ENCODE assay signal across 26 cellular contexts in the genomic region with DNA sequence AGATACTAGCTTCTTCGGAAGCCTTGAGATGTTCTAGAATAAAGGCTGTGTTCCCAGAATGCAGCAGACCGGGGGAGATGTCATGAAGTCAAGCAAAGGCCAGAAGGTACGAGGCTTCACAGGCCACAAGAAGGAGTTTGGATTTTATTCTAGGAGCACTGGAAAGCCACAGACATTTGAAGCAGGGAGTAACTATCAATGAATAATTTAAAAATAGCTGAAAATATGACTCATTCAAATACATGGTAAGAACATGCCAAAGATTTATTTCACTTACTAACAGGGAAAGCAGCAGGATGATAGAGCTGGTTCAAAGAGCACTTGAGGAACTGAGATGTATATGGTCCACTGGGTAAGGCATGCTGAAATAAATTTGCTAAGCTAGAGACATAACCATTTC. TPM values are rescaled to one million over a fixed set of nuclear protein-coding genes. Genes with fewer than 3 reads are reported as not detected.
DNase-seq lines count a peak whose midpoint lies in the region; ATAC-seq, FAIRE-seq and TF ChIP-seq lines count a peak whose summit lies in the region.
"Had no signal": no experiment of that assay in that cellular context is flagged by ENCODE, and none has a peak within 500 bp of the region (broad histone marks: within the 10 kb centered on the region; RNA-seq: fewer than 3 reads in every experiment).

No MANE protein-coding gene starts in this region.

- no peak overlapping the region for H3K4me3 Mint-ChIP-seq in astrocyte (ENCODE audit: unreplicated experiment)

- H3K27ac ChIP-seq in astrocyte (ENCODE audit: low read depth, low read length) (no peak overlapping the region), foreskin keratinocyte (no peak overlapping the region)
- H3K27ac ChIP-seq: HL-60, PC-9, SJSA1 had no signal

- no peak overlapping the region for H2AFZ ChIP-seq in astrocyte (ENCODE audit: low read depth, low read length)
- H2AFZ ChIP-seq: PC-9 had no signal

- no peaks in the 10 kb centered on the region for H4K20me1 ChIP-seq in astrocyte (ENCODE audit: insufficient read depth, low read length)

- H3K4me1 Mint-ChIP-seq in astrocyte (ENCODE audit: low read depth, unreplicated experiment): peaks cover 2% of the 10 kb centered on the region
- H3K4me1 Mint-ChIP-seq: CD14-positive monocyte had no signal

- H3K4me1 ChIP-seq in astrocyte (ENCODE audit: insufficient read depth, low read length): no peaks in the 10 kb centered on the region
- no peaks in the 10 kb centered on the region for H3K4me1 ChIP-seq in foreskin keratinocyte
- H3K4me1 ChIP-seq: BE2C, SJSA1 had no signal

- H3K9me3 Mint-ChIP-seq in astrocyte (ENCODE audit: unreplicated experiment): no peaks in the 10 kb centered on the region

- no peak overlapping the region for H3K9ac ChIP-seq in astrocyte (ENCODE audit: low read length)

- H3K4me3 ChIP-seq in astrocyte (ENCODE audit: insufficient read depth, low read depth, low read length): no peak overlapping the region
- H3K4me3 ChIP-seq: PC-9, SJSA1 had no signal

- H3K27me3 ChIP-seq in astrocyte (ENCODE audit: insufficient read depth, low read length) (no peaks in the 10 kb centered on the region), foreskin keratinocyte (peaks cover 3% of the 10 kb centered on the region)

- H3K36me3 ChIP-seq in astrocyte (ENCODE audit: insufficient read depth, low read length): no peaks in the 10 kb centered on the region
- H3K36me3 ChIP-seq: BE2C, SJSA1 had no signal

- no peaks in the 10 kb centered on the region for H3K36me3 Mint-ChIP-seq in astrocyte (ENCODE audit: low read depth, unreplicated experiment)
- H3K36me3 Mint-ChIP-seq: CD14-positive monocyte had no signal

- no peak overlapping the region for H3K4me2 ChIP-seq in astrocyte (ENCODE audit: low read length)
- H3K4me2 ChIP-seq: PC-9 had no signal

- DNase-seq in EH (ENCODE audit: low read depth): peak; percentile 16
- DNase-seq in astrocyte (ENCODE audit: low read depth): peak; percentile 47
- DNase-seq in foreskin keratinocyte: peak in 1 of 2 donors; percentile 23
- DNase-seq in stromal cell of bone marrow (ENCODE audit: low read depth): peak; percentile 9
- no peak for DNase-seq in activated effector memory CD4-positive, alpha-beta T cell treated with anti-CD3 and anti-CD28 coated beads, Interleukin-2, amount 50 U/mL, for 16 hours
- DNase-seq in urothelium cell line (ENCODE audit: low spot score): no peak
- no peak for DNase-seq in stimulated activated CD4-positive, alpha-beta T cell treated with anti-CD3 and anti-CD28 coated beads, Interleukin-15, amount 100 ng/mL, for 24 hours
- DNase-seq: 8988T, ACHN, BE2C, DMS153, DND-41, H7, Karpas-422, NCI-H1092 treated with DMSO at 0.1 percent for 48 hours, NCI-H1436 treated with DMSO at 0.1 percent for 48 hours, NCI-H187 treated with DMSO at 0.1 percent for 48 hours, NCI-H446, NCI-H524 treated with DMSO at 0.1 percent for 48 hours, NCI-H774, Right ventricle myocardium superior had no signal

- H3K79me2 ChIP-seq in astrocyte (ENCODE audit: insufficient read depth, low read length): no peaks in the 10 kb centered on the region

- H3K27me3 Mint-ChIP-seq in astrocyte (ENCODE audit: low read depth, unreplicated experiment): peaks cover 19% of the 10 kb centered on the region

- H3K9me3 ChIP-seq in astrocyte (ENCODE audit: insufficient read depth, low read depth, low read length): no peaks in the 10 kb centered on the region
- H3K9me3 ChIP-seq: BE2C, SJSA1 had no signal

- TF ChIP-seq CTCF in astrocyte (IDR thresholded peaks at IDR 0.05; ENCODE audit: insufficient read depth, low read depth, low read length) (no peak), foreskin keratinocyte (conservative IDR thresholded peaks at IDR 0.05) (no peak)

- peak; percentile 51 for ATAC-seq in foreskin keratinocyte

- FAIRE-seq in astrocyte (lab: Jason Lieb, UNC) (no peak), urothelium cell line (lab: Jason Lieb, UNC) (no peak)
- FAIRE-seq: GM19239 had no signal

- H3K27ac Mint-ChIP-seq in astrocyte (ENCODE audit: unreplicated experiment): no peak overlapping the region

RNA-seq across cellular contexts. Expression of gene MSX2, which starts 53.2 kb away (rescaled TPM):
- 5.6 and 12.0 TPM in 2 replicates for total RNA-seq in astrocyte
- total RNA-seq in foreskin keratinocyte: 2.8 and 4.0 TPM in 2 replicates
- polyA plus RNA-seq in foreskin keratinocyte: 3.8 and 3.9 TPM in 2 replicates
- total RNA-seq: PC-9 had no signal

Comparison
In these comparisons a context has a peak if more than half of its experiments do, and no peak if none do; other contexts are left out.
1. DNase-seq: peak in EH (single experiment), astrocyte (single experiment) and stromal cell of bone marrow (single experiment); none in activated effector memory CD4-positive, alpha-beta T cell treated with anti-CD3 and anti-CD28 coated beads, Interleukin-2, amount 50 U/mL, for 16 hours (single experiment), urothelium cell line (single experiment) and stimulated activated CD4-positive, alpha-beta T cell treated with anti-CD3 and anti-CD28 coated beads, Interleukin-15, amount 100 ng/mL, for 24 hours (single experiment).